ENCODE assay signal across 1 cellular context in genomic region chr9:15147471-15147870, GRCh38.
TF ChIP-seq lines count a peak whose summit lies in the region.

No MANE protein-coding gene starts in this region.

TF ChIP-seq in HepG2, 621 proteins besides CTCF, POLR2A, EP300 and RAD21 (continued from another document):
- TF ChIP-seq ZNF652 (CRISPR knock-in tag; IDR thresholded peaks at IDR 0.05; ENCODE audit: borderline replicate concordance, low read depth): no peak
- no peak for TF ChIP-seq SOX6 (IDR thresholded peaks at IDR 0.05)
- no peak for TF ChIP-seq SOX6 (CRISPR knock-in tag; IDR thresholded peaks at IDR 0.05)
- no peak for TF ChIP-seq ARNT2 (CRISPR knock-in tag; IDR thresholded peaks at IDR 0.05; ENCODE audit: low read depth)
